In genomic region chr5:139670369-139671095, GRCh38 we compare ENCODE assay signal across 9 cellular contexts. TPM values are rescaled to one million over a fixed set of nuclear protein-coding genes. Genes with fewer than 3 reads are reported as not detected.
DNase-seq lines count a peak whose midpoint lies in the region; ATAC-seq and TF ChIP-seq lines count a peak whose summit lies in the region.
"Had no signal": no experiment of that assay in that cellular context is flagged by ENCODE, and none has a peak within 500 bp of the region (broad histone marks: within the 10 kb centered on the region; RNA-seq: fewer than 3 reads in every experiment).

No MANE protein-coding gene starts in this region.

- H3K9me3 ChIP-seq in HUES48 (ENCODE audit: control insufficient read depth, insufficient read depth, low read length): no peaks in the 10 kb centered on the region
- no peaks in the 10 kb centered on the region for H3K9me3 ChIP-seq in suprapubic skin

- no peaks in the 10 kb centered on the region; the same call in 1 of the 2 replicates for H3K36me3 ChIP-seq in HUES48 (ENCODE audit: control insufficient read depth, insufficient read depth, low read length)
- H3K36me3 ChIP-seq in suprapubic skin: no peaks in the 10 kb centered on the region

- ATAC-seq in GM21515 (IDR thresholded peaks at IDR 0.05; ENCODE audit: unreplicated experiment): peak; percentile 38
- peak; percentile 31 to 38 for ATAC-seq in activated T-cell treated with anti-CD3 and anti-CD28 coated beads, Interleukin-2, amount 50 U/mL, for 72 hours (replicated peaks in 1 of 2)

- whole genome bisulfite sequencing in suprapubic skin: 83% methylated on average over 15 of the region's 16 CpGs

- TF ChIP-seq POLR2A in suprapubic skin (IDR thresholded peaks at IDR 0.05): no peak

- DNase-seq in NCI-H1092 treated with DMSO at 0.1 percent for 48 hours (lab: John Stamatoyannopoulos, UW): peak; percentile 23
- DNase-seq in NCI-H1092 (lab: John Stamatoyannopoulos, UW): no peak
- peak in 1 of 2 donors; percentile 12 for DNase-seq in activated T-cell treated with anti-CD3 and anti-CD28 coated beads, Interleukin-2, amount 50 U/mL, for 72 hours
- peak; percentile 73 to 77 (median 77) for DNase-seq in immature natural killer cell
- DNase-seq in suprapubic skin (ENCODE audit: low spot score in 2 of 2): no peak
- no peak for DNase-seq in NCI-H345 treated with DMSO at 0.1 percent for 48 hours (lab: John Stamatoyannopoulos, UW; ENCODE audit: unreplicated experiment)

- no peaks in the 10 kb centered on the region for H3K36me3 Mint-ChIP-seq in activated T-cell treated with anti-CD3 and anti-CD28 coated beads, Interleukin-2, amount 50 U/mL, for 72 hours (ENCODE audit: insufficient read depth in 2 of 2)
- peaks cover 0 to 4% (median 3%) of the 10 kb centered on the region in 3 donors for H3K36me3 Mint-ChIP-seq in immature natural killer cell

- peaks cover 33% of the 10 kb centered on the region for H3K4me1 Mint-ChIP-seq in activated T-cell treated with anti-CD3 and anti-CD28 coated beads, Interleukin-2, amount 50 U/mL, for 72 hours (ENCODE audit: low read depth)
- H3K4me1 Mint-ChIP-seq in immature natural killer cell: peaks cover 87 to 92% of the 10 kb centered on the region in 2 donors

- no peak overlapping the region for H3K9ac ChIP-seq in HUES48 (ENCODE audit: low read depth, low read length)

- peaks cover 8% of the 10 kb centered on the region for H3K27me3 Mint-ChIP-seq in activated T-cell treated with anti-CD3 and anti-CD28 coated beads, Interleukin-2, amount 50 U/mL, for 72 hours (ENCODE audit: low read depth)
- peaks cover 3 to 22% (median 17%) of the 10 kb centered on the region in 3 donors for H3K27me3 Mint-ChIP-seq in immature natural killer cell (ENCODE audit: low read depth in 3 of 3)

- H3K9me3 Mint-ChIP-seq in activated T-cell treated with anti-CD3 and anti-CD28 coated beads, Interleukin-2, amount 50 U/mL, for 72 hours: no peaks in the 10 kb centered on the region
- no peaks in the 10 kb centered on the region for H3K9me3 Mint-ChIP-seq in immature natural killer cell
- H3K9me3 Mint-ChIP-seq: dendritic cell treated with granulocyte-macrophage colony-stimulating factor and Interleukin-4, amounts not matched to agents 40 ng/mL and 50 ng/mL, for 4 days had no signal

- no peak for TF ChIP-seq CTCF in suprapubic skin (IDR thresholded peaks at IDR 0.05)

- H3K27me3 ChIP-seq in HUES48 (ENCODE audit: control insufficient read depth, insufficient read depth, low read length) (no peaks in the 10 kb centered on the region), suprapubic skin (no peaks in the 10 kb centered on the region)

- H3K4me3 ChIP-seq in HUES48 (ENCODE audit: low read depth, low read length) (no peak overlapping the region), suprapubic skin (no peak overlapping the region)

- H3K27ac Mint-ChIP-seq in activated T-cell treated with anti-CD3 and anti-CD28 coated beads, Interleukin-2, amount 50 U/mL, for 72 hours: no peak overlapping the region
- peak overlapping the region; percentile 92 to 99 (median 96) for H3K27ac Mint-ChIP-seq in immature natural killer cell

- H3K27ac ChIP-seq in HUES48 (ENCODE audit: low read depth, low read length) (peak overlapping the region; percentile 18), suprapubic skin (peak overlapping the region; percentile 5)

- peaks cover 36% of the 10 kb centered on the region for H3K4me1 ChIP-seq in HUES48 (ENCODE audit: control insufficient read depth, insufficient read depth, low read length)
- H3K4me1 ChIP-seq in suprapubic skin: peaks cover 66% of the 10 kb centered on the region

- TF ChIP-seq EP300 in suprapubic skin (IDR thresholded peaks at IDR 0.05): no peak

- peak overlapping the region; percentile 15 to 77 for H3K4me3 Mint-ChIP-seq in activated T-cell treated with anti-CD3 and anti-CD28 coated beads, Interleukin-2, amount 50 U/mL, for 72 hours
- peak overlapping the region; percentile 95 to 100 (median 98) for H3K4me3 Mint-ChIP-seq in immature natural killer cell

RNA-seq across cellular contexts. Expression of gene CXXC5, which starts 22.4 kb away (rescaled TPM):
- 1 to 10 TPM; 1.2 to 1.9 TPM for total RNA-seq in activated T-cell treated with anti-CD3 and anti-CD28 coated beads, Interleukin-2, amount 50 U/mL, for 72 hours
- 100 to 1,000 TPM; 339 to 410 (median 385) TPM for polyA plus RNA-seq in immature natural killer cell
- total RNA-seq in suprapubic skin: 10 to 100 TPM; 21.8 to 40.6 (median 30.1) TPM

Comparison
In these comparisons a context has a peak if more than half of its experiments do, and no peak if none do; other contexts are left out.
1. DNase-seq: peak in NCI-H1092 treated with DMSO at 0.1 percent for 48 hours (single experiment) and immature natural killer cell (3 of 3); none in NCI-H1092 (single experiment), suprapubic skin (0 of 2) and NCI-H345 treated with DMSO at 0.1 percent for 48 hours (single experiment).
2. RNA of gene CXXC5, which starts 22.4 kb away (total RNA-seq): 21.8 to 40.6 TPM in suprapubic skin; 1.2 to 1.9 TPM in activated T-cell treated with anti-CD3 and anti-CD28 coated beads, Interleukin-2, amount 50 U/mL, for 72 hours; every median in the first group is over 4 times any median in the second.